ENCODE assay signal across 11 cellular contexts in genomic region chr3:11661827-11662226, GRCh38. TPM values are rescaled to one million over a fixed set of nuclear protein-coding genes. Genes with fewer than 3 reads are reported as not detected.
DNase-seq lines count a peak whose midpoint lies in the region; TF ChIP-seq lines count a peak whose summit lies in the region.
"Had no signal": no experiment of that assay in that cellular context is flagged by ENCODE, and none has a peak within 500 bp of the region (broad histone marks: within the 10 kb centered on the region; RNA-seq: fewer than 3 reads in every experiment).

No MANE protein-coding gene starts in this region.

- no peak for TF ChIP-seq CTCF in GM10266 (IDR thresholded peaks at IDR 0.05; ENCODE audit: control insufficient read depth, insufficient read depth, low read depth, missing control alignments)

- H3K27me3 ChIP-seq in adipocyte (replicated peaks; ENCODE audit: control insufficient read depth, insufficient read depth, low read length): no peaks in the 10 kb centered on the region

- no peaks in the 10 kb centered on the region for H3K36me3 ChIP-seq in adipocyte (ENCODE audit: control insufficient read depth, insufficient read depth, low read length, severe bottlenecking)

- no peak overlapping the region for H3K4me3 ChIP-seq in adipocyte (ENCODE audit: low read length)

- peak; percentile 37 for DNase-seq in Caki2 (ENCODE audit: low read depth)
- DNase-seq in M059J (ENCODE audit: low read depth): peak; percentile 64
- DNase-seq in adipocyte (ENCODE audit: low read depth): peak; percentile 26
- DNase-seq in glomerular visceral epithelial cell (ENCODE audit: extremely low spot score): peak; percentile 42
- DNase-seq in NCI-H748 treated with DMSO at 0.1 percent for 48 hours (lab: John Stamatoyannopoulos, UW): no peak
- no peak for DNase-seq in stimulated activated CD4-positive, alpha-beta T cell treated with anti-CD3 and anti-CD28 coated beads, Interleukin-4, amount 100 ng/mL, for 4 hours
- DNase-seq in GM10266 (ENCODE audit: extremely low spot score): no peak
- DNase-seq in LoVo (ENCODE audit: low spot score): no peak
- DNase-seq: activated CD4-positive, alpha-beta memory T cell treated with anti-CD3 and anti-CD28 coated beads for 36 hours; activated naive CD4-positive, alpha-beta T cell treated with anti-CD3 and anti-CD28 coated beads, Interleukin-2, amount 50 U/mL, for 16 hours; NCI-H510A treated with DMSO at 0.1 percent for 48 hours had no signal

- in situ Hi-C loops in Caki2 (cut with HindIII; ENCODE audit: low pct_unique_long_range_greater_than_20kb, low sequenced_read_pairs): no loop called here

- H3K9ac ChIP-seq in adipocyte (ENCODE audit: low read length): no peak overlapping the region

- H3K4me1 ChIP-seq in adipocyte (ENCODE audit: control insufficient read depth, insufficient read depth, low read length): peaks cover 3% of the 10 kb centered on the region

- no peaks in the 10 kb centered on the region for H3K9me3 ChIP-seq in adipocyte (ENCODE audit: control insufficient read depth, low read length)

RNA-seq across cellular contexts. Expression of gene VGLL4, which starts 18.1 kb away (rescaled TPM):
- 54.9 and 65.8 TPM in 2 replicates for total RNA-seq in Caki2 (2014; rRNA removed; shearing (Covaris generic); ENCODE audit: low replicate concordance)
- total RNA-seq in M059J (2014; rRNA removed; shearing (Covaris generic)): 28.9 and 36.1 TPM in 2 replicates

Comparison
In these comparisons a context has a peak if more than half of its experiments do, and no peak if none do; other contexts are left out.
1. DNase-seq: peak in Caki2 (single experiment), M059J (single experiment), adipocyte (single experiment) and glomerular visceral epithelial cell (single experiment); none in NCI-H748 treated with DMSO at 0.1 percent for 48 hours (single experiment), stimulated activated CD4-positive, alpha-beta T cell treated with anti-CD3 and anti-CD28 coated beads, Interleukin-4, amount 100 ng/mL, for 4 hours (0 of 2), GM10266 (single experiment) and LoVo (single experiment).